In the genomic region with DNA sequence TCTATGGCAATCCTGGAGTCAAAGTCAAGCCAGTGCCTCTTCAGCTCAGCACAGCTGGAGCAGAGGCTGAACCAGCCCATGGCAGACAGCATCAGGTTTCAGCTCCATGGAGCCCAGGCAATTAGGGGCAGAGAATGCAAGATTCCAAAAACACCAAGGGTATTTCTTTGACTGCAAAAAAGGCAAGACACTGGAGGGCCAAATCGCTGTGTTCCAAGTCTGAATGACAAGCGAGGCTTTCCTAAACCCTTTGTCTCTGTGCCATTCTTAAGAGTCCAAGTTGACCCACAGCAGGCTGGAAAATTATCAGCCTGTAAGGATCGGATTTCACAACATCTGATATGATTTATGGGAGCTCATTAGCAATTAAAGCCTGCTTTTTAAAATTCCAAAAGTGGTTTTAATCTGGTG, we compare ENCODE assay signal across 1 cellular context.
TF ChIP-seq lines count a peak whose summit lies in the region.

No MANE protein-coding gene starts in this region.

TF ChIP-seq in WTC11, 78 proteins besides CTCF, POLR2A, EP300 and RAD21 (continued from another document):
- TF ChIP-seq, protein P1, sequence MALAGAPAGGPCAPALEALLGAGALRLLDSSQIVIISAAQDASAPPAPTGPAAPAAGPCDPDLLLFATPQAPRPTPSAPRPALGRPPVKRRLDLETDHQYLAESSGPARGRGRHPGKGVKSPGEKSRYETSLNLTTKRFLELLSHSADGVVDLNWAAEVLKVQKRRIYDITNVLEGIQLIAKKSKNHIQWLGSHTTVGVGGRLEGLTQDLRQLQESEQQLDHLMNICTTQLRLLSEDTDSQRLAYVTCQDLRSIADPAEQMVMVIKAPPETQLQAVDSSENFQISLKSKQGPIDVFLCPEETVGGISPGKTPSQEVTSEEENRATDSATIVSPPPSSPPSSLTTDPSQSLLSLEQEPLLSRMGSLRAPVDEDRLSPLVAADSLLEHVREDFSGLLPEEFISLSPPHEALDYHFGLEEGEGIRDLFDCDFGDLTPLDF (CRISPR knock-in tag; IDR thresholded peaks at IDR 0.05): no peak
- TF ChIP-seq, protein P2, sequence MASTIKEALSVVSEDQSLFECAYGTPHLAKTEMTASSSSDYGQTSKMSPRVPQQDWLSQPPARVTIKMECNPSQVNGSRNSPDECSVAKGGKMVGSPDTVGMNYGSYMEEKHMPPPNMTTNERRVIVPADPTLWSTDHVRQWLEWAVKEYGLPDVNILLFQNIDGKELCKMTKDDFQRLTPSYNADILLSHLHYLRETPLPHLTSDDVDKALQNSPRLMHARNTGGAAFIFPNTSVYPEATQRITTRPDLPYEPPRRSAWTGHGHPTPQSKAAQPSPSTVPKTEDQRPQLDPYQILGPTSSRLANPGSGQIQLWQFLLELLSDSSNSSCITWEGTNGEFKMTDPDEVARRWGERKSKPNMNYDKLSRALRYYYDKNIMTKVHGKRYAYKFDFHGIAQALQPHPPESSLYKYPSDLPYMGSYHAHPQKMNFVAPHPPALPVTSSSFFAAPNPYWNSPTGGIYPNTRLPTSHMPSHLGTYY (CRISPR knock-in tag; IDR thresholded peaks at IDR 0.05): no peak
- TF ChIP-seq, protein P3, sequence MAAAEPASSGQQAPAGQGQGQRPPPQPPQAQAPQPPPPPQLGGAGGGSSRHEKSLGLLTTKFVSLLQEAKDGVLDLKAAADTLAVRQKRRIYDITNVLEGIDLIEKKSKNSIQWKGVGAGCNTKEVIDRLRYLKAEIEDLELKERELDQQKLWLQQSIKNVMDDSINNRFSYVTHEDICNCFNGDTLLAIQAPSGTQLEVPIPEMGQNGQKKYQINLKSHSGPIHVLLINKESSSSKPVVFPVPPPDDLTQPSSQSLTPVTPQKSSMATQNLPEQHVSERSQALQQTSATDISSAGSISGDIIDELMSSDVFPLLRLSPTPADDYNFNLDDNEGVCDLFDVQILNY (CRISPR knock-in tag; IDR thresholded peaks at IDR 0.05): no peak
- TF ChIP-seq ETV6 (CRISPR knock-in tag; IDR thresholded peaks at IDR 0.05): no peak
- TF ChIP-seq, protein P4, sequence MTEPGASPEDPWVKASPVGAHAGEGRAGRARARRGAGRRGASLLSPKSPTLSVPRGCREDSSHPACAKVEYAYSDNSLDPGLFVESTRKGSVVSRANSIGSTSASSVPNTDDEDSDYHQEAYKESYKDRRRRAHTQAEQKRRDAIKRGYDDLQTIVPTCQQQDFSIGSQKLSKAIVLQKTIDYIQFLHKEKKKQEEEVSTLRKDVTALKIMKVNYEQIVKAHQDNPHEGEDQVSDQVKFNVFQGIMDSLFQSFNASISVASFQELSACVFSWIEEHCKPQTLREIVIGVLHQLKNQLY (CRISPR knock-in tag; IDR thresholded peaks at IDR 0.05): no peak
- TF ChIP-seq, protein P5, sequence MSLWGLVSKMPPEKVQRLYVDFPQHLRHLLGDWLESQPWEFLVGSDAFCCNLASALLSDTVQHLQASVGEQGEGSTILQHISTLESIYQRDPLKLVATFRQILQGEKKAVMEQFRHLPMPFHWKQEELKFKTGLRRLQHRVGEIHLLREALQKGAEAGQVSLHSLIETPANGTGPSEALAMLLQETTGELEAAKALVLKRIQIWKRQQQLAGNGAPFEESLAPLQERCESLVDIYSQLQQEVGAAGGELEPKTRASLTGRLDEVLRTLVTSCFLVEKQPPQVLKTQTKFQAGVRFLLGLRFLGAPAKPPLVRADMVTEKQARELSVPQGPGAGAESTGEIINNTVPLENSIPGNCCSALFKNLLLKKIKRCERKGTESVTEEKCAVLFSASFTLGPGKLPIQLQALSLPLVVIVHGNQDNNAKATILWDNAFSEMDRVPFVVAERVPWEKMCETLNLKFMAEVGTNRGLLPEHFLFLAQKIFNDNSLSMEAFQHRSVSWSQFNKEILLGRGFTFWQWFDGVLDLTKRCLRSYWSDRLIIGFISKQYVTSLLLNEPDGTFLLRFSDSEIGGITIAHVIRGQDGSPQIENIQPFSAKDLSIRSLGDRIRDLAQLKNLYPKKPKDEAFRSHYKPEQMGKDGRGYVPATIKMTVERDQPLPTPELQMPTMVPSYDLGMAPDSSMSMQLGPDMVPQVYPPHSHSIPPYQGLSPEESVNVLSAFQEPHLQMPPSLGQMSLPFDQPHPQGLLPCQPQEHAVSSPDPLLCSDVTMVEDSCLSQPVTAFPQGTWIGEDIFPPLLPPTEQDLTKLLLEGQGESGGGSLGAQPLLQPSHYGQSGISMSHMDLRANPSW (CRISPR knock-in tag; conservative IDR thresholded peaks at IDR 0.05; ENCODE audit: low read depth): no peak
